12 cellular contexts compared by ENCODE assay signal in the genomic region with DNA sequence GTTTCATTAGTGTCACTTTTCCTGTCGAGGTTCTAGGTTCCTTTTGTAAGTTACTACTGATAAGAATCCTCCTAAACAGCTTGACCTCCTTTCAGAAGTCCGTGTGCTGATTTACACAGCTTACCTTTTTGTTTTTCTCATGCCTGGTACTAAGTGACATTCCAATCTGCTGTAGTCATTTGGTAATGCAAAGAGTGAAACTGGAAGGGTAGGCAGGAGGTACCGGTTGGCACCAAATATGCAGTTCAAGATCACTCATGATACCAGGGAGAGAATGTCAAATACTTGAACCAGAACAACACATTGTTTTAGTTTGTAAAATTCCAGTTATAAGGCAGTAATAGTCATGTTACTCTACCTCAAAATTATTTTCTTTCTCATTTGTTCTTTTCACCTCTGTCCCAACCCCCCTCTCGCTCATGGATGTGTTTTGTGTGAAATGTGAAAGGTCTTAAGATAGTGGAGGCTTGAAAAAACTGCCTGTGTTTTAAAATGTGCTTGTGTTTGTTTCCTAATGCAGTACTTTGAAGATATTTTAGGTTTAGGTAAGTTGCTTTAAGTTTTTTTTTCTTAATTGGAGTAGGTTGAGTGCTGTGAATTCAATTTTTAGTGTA. TPM values are rescaled to one million over a fixed set of nuclear protein-coding genes. Genes with fewer than 3 reads are reported as not detected.
DNase-seq lines count a peak whose midpoint lies in the region; ATAC-seq and TF ChIP-seq lines count a peak whose summit lies in the region.
"Had no signal": no experiment of that assay in that cellular context is flagged by ENCODE, and none has a peak within 500 bp of the region (broad histone marks: within the 10 kb centered on the region; RNA-seq: fewer than 3 reads in every experiment).

No MANE protein-coding gene starts in this region.

- H3K4me1 Mint-ChIP-seq in CD4-positive, alpha-beta T cell (ENCODE audit: low read depth), result no peaks in the 10 kb centered on the region
- H3K4me1 Mint-ChIP-seq: central memory CD8-positive, alpha-beta T cell had no signal

- H3K79me2 ChIP-seq in KMS-11 (ENCODE audit: insufficient read depth, low read depth), result peaks cover 57% of the 10 kb centered on the region

- CTCF ChIA-PET in CD4-positive, alpha-beta T cell (lab: Charles Lee), result no interaction called here

- H3K36me3 Mint-ChIP-seq in CD4-positive, alpha-beta T cell (ENCODE audit: low read depth), result no peaks in the 10 kb centered on the region

- POLR2A ChIA-PET in CD4-positive, alpha-beta T cell (lab: Charles Lee), result no interaction called here

- H3K36me3 ChIP-seq in KMS-11 (ENCODE audit: insufficient read depth), result no peaks in the 10 kb centered on the region
- no peaks in the 10 kb centered on the region for H3K36me3 ChIP-seq in breast epithelium
- H3K36me3 ChIP-seq in lung (ENCODE audit: control insufficient read depth in 2 of 2, insufficient read depth in 2 of 2, low read length in 2 of 2), result no peaks in the 10 kb centered on the region

- H3K27me3 ChIP-seq in KMS-11 (ENCODE audit: insufficient read depth, low read depth), result no peaks in the 10 kb centered on the region
- H3K27me3 ChIP-seq in breast epithelium, result no peaks in the 10 kb centered on the region
- H3K27me3 ChIP-seq in lung (ENCODE audit: control insufficient read depth, insufficient read depth), result no peaks in the 10 kb centered on the region
- H3K27me3 ChIP-seq in CD4-positive, alpha-beta T cell (ENCODE audit: control insufficient read depth, insufficient read depth, low read length), result no peaks in the 10 kb centered on the region

- H4K20me1 ChIP-seq in KMS-11 (ENCODE audit: insufficient read depth), result no peaks in the 10 kb centered on the region

- peak overlapping the region; percentile 33; the same call in 1 of the 2 replicates for H3K9ac ChIP-seq in KMS-11

- H3K4me3 ChIP-seq in KMS-11 (IDR thresholded peaks at IDR 0.05; ENCODE audit: insufficient read depth, low read depth, low read length) (no peak overlapping the region), breast epithelium (peak overlapping the region in 1 of 3 donors; percentile 36), lung (no peak overlapping the region)

- no peak overlapping the region for H2AFZ ChIP-seq in KMS-11 (ENCODE audit: low read depth)

- H3K9me3 ChIP-seq in breast epithelium (no peaks in the 10 kb centered on the region), lung (ENCODE audit: control insufficient read depth in 2 of 2, insufficient read depth in 1 of 2, low read length in 1 of 2) (no peaks in the 10 kb centered on the region)
- no peaks in the 10 kb centered on the region for H3K9me3 ChIP-seq in CD4-positive, alpha-beta T cell (ENCODE audit: control insufficient read depth, low read length)

- intact Hi-C loops in breast epithelium (cut with DNase I; ENCODE audit: low total_unique reads), result no loop called here
- intact Hi-C loops in CD4-positive, alpha-beta T cell (cut with DNase I, micrococcal nuclease), result no loop called here

- ATAC-seq in lung (ENCODE audit: insufficient read depth, low FRiP score) (peak; percentile 79), HG03521 (IDR thresholded peaks at IDR 0.05; ENCODE audit: unreplicated experiment) (no peak), GM18505 (IDR thresholded peaks at IDR 0.05; ENCODE audit: unreplicated experiment) (no peak)
- ATAC-seq in CD4-positive, alpha-beta T cell (ENCODE audit: poor library complexity), result no peak

- no peak overlapping the region for H3K4me3 Mint-ChIP-seq in CD4-positive, alpha-beta T cell
- H3K4me3 Mint-ChIP-seq: central memory CD8-positive, alpha-beta T cell had no signal

- peaks cover 64% of the 10 kb centered on the region for H3K4me1 ChIP-seq in KMS-11 (ENCODE audit: low read depth, poor library complexity, severe bottlenecking)
- H3K4me1 ChIP-seq in breast epithelium, result no peaks in the 10 kb centered on the region
- peaks cover 0 to 8% of the 10 kb centered on the region in 2 donors for H3K4me1 ChIP-seq in lung (ENCODE audit: control insufficient read depth in 2 of 2, insufficient read depth in 2 of 2, low read length in 2 of 2)

- peak; percentile 25 for DNase-seq in Caki2 (ENCODE audit: low read depth)
- peak in 1 of 2 donors; percentile 56 for DNase-seq in breast epithelium (ENCODE audit: low spot score in 2 of 2)
- no peak for DNase-seq in lung (ENCODE audit: low spot score)
- no peak for DNase-seq in CD4-positive, alpha-beta T cell
- no peak for DNase-seq in MV-4-11 (lab: John Stamatoyannopoulos, UW)
- DNase-seq: activated CD4-positive, alpha-beta T cell treated with anti-CD3 and anti-CD28 coated beads, Interleukin-2, amount 50 U/mL, for 1 hour; NCI-H510A treated with DMSO at 0.1 percent for 48 hours had no signal

- H3K27ac ChIP-seq in KMS-11 (peak overlapping the region; percentile 73; the same call in 1 of the 2 replicates), breast epithelium (peak overlapping the region; percentile 76 to 87), lung (ENCODE audit: low read depth in 1 of 2, low read length in 1 of 2) (peak overlapping the region in 1 of 2 donors; percentile 9)
- H3K27ac ChIP-seq in CD4-positive, alpha-beta T cell (ENCODE audit: low read depth, low read length), result no peak overlapping the region
- H3K27ac ChIP-seq: C4-2B had no signal

- peaks cover 40% of the 10 kb centered on the region for H3K27me3 Mint-ChIP-seq in CD4-positive, alpha-beta T cell

- H3K4me2 ChIP-seq in KMS-11, result peak overlapping the region; percentile 65

- WGBS in lung, 2 donors, result 42 to 65% methylated on average over 4 of the region's 4 CpGs

- TF ChIP-seq CTCF in KMS-11 (conservative IDR thresholded peaks at IDR 0.05; ENCODE audit: low read depth, low read length) (no peak), breast epithelium (IDR thresholded peaks at IDR 0.05) (no peak), lung (IDR thresholded peaks at IDR 0.05; ENCODE audit: control extremely low read depth, extremely low read depth) (no peak)
- no peak for TF ChIP-seq CTCF in CD4-positive, alpha-beta T cell (IDR thresholded peaks at IDR 0.05)

- H3K27ac Mint-ChIP-seq in CD4-positive, alpha-beta T cell, result no peak overlapping the region

- TF ChIP-seq POLR2A in breast epithelium (IDR thresholded peaks at IDR 0.05) (no peak), GM18505 (IDR thresholded peaks at IDR 0.05; ENCODE audit: borderline replicate concordance, extremely low read depth, insufficient read depth, insufficient read length) (no peak)

- in situ Hi-C loops in Caki2 (cut with HindIII; ENCODE audit: low pct_unique_long_range_greater_than_20kb, low sequenced_read_pairs), result no loop called here

- no peaks in the 10 kb centered on the region for H3K9me3 Mint-ChIP-seq in CD4-positive, alpha-beta T cell
- H3K9me3 Mint-ChIP-seq: central memory CD8-positive, alpha-beta T cell had no signal

RNA-seq across cellular contexts. Expression of a gene that starts 23.2 kb away (rescaled TPM):
- 16.8 and 31.6 TPM in 2 replicates for total RNA-seq in Caki2 (2014; rRNA removed; shearing (Covaris generic); ENCODE audit: low replicate concordance)
- total RNA-seq in breast epithelium (100 to 1,000 TPM in 2 of 3 donors, 10 to 100 TPM in 1; 93.1 to 292 (median 170) TPM), lung (100 to 1,000 TPM; 185 to 407 TPM)
- polyA plus RNA-seq in lung, result 10 to 100 TPM; 47.6 to 49.8 TPM
- 10 to 100 TPM in 1 of 2 experiments, 1 to 10 TPM in 1; 9.1 to 10.2 TPM for total RNA-seq in CD4-positive, alpha-beta T cell
